In genomic region chr6:44245912-44246662, GRCh38 we compare ENCODE assay signal across 8 cellular contexts. TPM values are rescaled to one million over a fixed set of nuclear protein-coding genes. Genes with fewer than 3 reads are reported as not detected.
A peak's percentile ranks its signal among the peaks of the same experiment; 100 is the strongest.
DNase-seq lines count a peak whose midpoint lies in the region; ATAC-seq, FAIRE-seq and TF ChIP-seq lines count a peak whose summit lies in the region.

No MANE protein-coding gene starts in this region.

- TF ChIP-seq CTCF in VCaP (conservative IDR thresholded peaks at IDR 0.05) = peak; percentile 71
- peak; percentile 31 for TF ChIP-seq CTCF in bronchial epithelial cell (IDR thresholded peaks at IDR 0.05; ENCODE audit: insufficient read depth, low read length, severe bottlenecking)

- H3K36me3 ChIP-seq in bronchial epithelial cell (ENCODE audit: control insufficient read depth, insufficient read depth, low read length) = peaks cover 13% of the 10 kb centered on the region

- H3K27ac ChIP-seq in VCaP = peak overlapping the region; percentile 95

- H3K27me3 ChIP-seq in bronchial epithelial cell (ENCODE audit: control insufficient read depth, insufficient read depth, low read length) = peaks cover 1% of the 10 kb centered on the region

- H3K4me3 ChIP-seq in bronchial epithelial cell (ENCODE audit: low read depth, low read length) = peak overlapping the region; percentile 59

- peak; percentile 46 for ATAC-seq in HG02870 (IDR thresholded peaks at IDR 0.05; ENCODE audit: unreplicated experiment)

- FAIRE-seq in bronchial epithelial cell (lab: Jason Lieb, UNC) = no peak

- DNase-seq in NCI-H524 (lab: John Stamatoyannopoulos, UW) (peak; percentile 70 to 85), NCI-H524 treated with DMSO at 0.1 percent for 48 hours (lab: John Stamatoyannopoulos, UW) (no peak), NCI-H1930 (lab: John Stamatoyannopoulos, UW) (peak; percentile 57 to 83), bronchial epithelial cell (ENCODE audit: low read depth) (peak; percentile 66), iris pigment epithelial cell (ENCODE audit: low read depth) (peak; percentile 86)
- peak; percentile 90 for DNase-seq in stimulated activated CD4-positive, alpha-beta T cell treated with anti-CD3 and anti-CD28 coated beads, Interleukin-12 subunit alpha, Interleukin-12 subunit beta, amount 100 ng/mL, for 4 hours

RNA-seq across cellular contexts. Expression of gene HSP90AB1, which starts 0.8 kb away (rescaled TPM):
- 200 and 396 TPM in 2 replicates for total RNA-seq in bronchial epithelial cell

RNA-seq across cellular contexts. Expression of gene SLC35B2, which starts 11.2 kb away (rescaled TPM):
- total RNA-seq in bronchial epithelial cell = 50.4 and 52.9 TPM in 2 replicates

RNA-seq across cellular contexts. Expression of gene NFKBIE, which starts 19.3 kb away (rescaled TPM):
- total RNA-seq in bronchial epithelial cell = 3.3 and 5.3 TPM in 2 replicates

RNA-seq across cellular contexts. Expression of gene SLC29A1, which starts 22.7 kb away (rescaled TPM):
- 1.2 and 1.8 TPM in 2 replicates for total RNA-seq in bronchial epithelial cell

RNA-seq across cellular contexts. Expression of gene TMEM151B, which starts 24.2 kb away (rescaled TPM):
- total RNA-seq in bronchial epithelial cell = not detected in 2 replicates
